24 cellular contexts compared by ENCODE assay signal in the genomic region with DNA sequence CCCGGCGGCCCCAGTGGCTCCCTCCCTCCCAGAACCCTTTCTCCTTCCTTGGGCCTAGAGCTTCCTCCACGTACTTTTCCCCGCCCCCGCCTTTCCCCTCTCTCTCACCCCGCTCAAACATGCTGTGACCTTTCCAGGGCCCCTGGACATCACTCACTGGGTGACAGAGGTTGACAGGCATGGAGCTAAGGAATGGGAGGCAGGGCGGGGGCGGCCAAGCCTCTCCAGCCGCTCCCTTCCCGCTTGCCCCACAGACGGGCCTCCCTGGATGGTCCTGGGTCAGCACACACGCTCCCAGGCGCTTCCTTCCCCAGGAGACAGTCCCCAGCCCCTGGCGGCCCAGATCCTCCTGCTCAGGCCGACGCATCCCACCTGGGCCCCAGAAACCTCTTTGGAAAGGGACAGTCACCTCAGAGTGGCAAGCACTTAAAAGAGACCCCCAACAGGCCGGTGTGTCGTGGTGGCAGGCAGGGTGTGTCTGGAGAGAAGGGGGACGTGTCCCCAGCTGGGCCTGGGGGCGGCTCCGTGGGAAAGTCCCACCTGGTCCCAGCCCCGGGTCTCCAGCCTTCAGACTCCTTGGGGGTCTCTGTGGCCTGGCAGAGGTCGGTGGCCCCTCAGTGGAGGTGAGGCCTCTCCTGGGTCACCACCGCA. TPM values are rescaled to one million over a fixed set of nuclear protein-coding genes. Genes with fewer than 3 reads are reported as not detected.
DNase-seq lines count a peak whose midpoint lies in the region; ATAC-seq, FAIRE-seq and TF ChIP-seq lines count a peak whose summit lies in the region.
"Had no signal": no experiment of that assay in that cellular context is flagged by ENCODE, and none has a peak within 500 bp of the region (broad histone marks: within the 10 kb centered on the region; RNA-seq: fewer than 3 reads in every experiment).

No MANE protein-coding gene starts in this region.

- WGBS in right cardiac atrium: 77% methylated on average over 11 of the region's 24 CpGs
- WGBS in pancreas, 2 donors: 72% methylated on average over 14 of the region's 24 CpGs; no CpG with 5 or more reads in 1 of the 2 donors

- H3K27me3 ChIP-seq in BE2C (no peaks in the 10 kb centered on the region), right cardiac atrium (ENCODE audit: control insufficient read depth, insufficient read depth) (no peaks in the 10 kb centered on the region), pancreas (no peaks in the 10 kb centered on the region)
- H3K27me3 ChIP-seq: stomach, uterus had no signal

- H3K4me1 Mint-ChIP-seq in WTC11: no peaks in the 10 kb centered on the region

- H3K4me3 ChIP-seq in BE2C (ENCODE audit: low read depth, low read length) (no peak overlapping the region), right cardiac atrium (ENCODE audit: low read length) (no peak overlapping the region), pancreas (no peak overlapping the region)
- H3K4me3 ChIP-seq: stomach, uterus had no signal

- H3K9me3 ChIP-seq in BE2C (no peaks in the 10 kb centered on the region), right cardiac atrium (ENCODE audit: control insufficient read depth, low read length) (no peaks in the 10 kb centered on the region), pancreas (no peaks in the 10 kb centered on the region)
- H3K9me3 ChIP-seq: stomach, uterus had no signal

- peak; percentile 12 for DNase-seq in BE2C
- no peak for DNase-seq in WTC11 (ENCODE audit: low spot score)
- DNase-seq in right cardiac atrium: peak in 2 of 3 donors; percentile 43
- peak in 4 of 6 donors; percentile 9 to 47 (median 27) for DNase-seq in pancreas
- no peak for DNase-seq in NCI-H1417 (lab: John Stamatoyannopoulos, UW)
- DNase-seq in iPS-NIHi7 (ENCODE audit: extremely low spot score): no peak
- no peak for DNase-seq in kidney glomerular epithelial cell (lab: John Stamatoyannopoulos, UW)
- no peak for DNase-seq in stimulated activated naive CD4-positive, alpha-beta T cell treated with Interleukin-2 at 50 U/mL for 16 hours (lab: John Stamatoyannopoulos, UW)
- DNase-seq: activated CD8-positive, alpha-beta T cell treated with anti-CD3 and anti-CD28 coated beads, Interleukin-2, amount 10 ng/mL, durations not matched to agents 7 days and 5 days; activated T-cell treated with anti-CD3 and anti-CD28 coated beads, Interleukin-2, amount 50 U/mL, for 48 hours; foreskin fibroblast; hypothalamus; NCI-H1417 treated with DMSO at 0.1 percent for 48 hours; NCI-H524; SHP77; stomach; uterus; WERI-Rb-1 had no signal

- no peak for TF ChIP-seq CTCF in BE2C (IDR thresholded peaks at IDR 0.05; ENCODE audit: low read depth, low read length)
- no peak for TF ChIP-seq CTCF in WTC11 (IDR thresholded peaks at IDR 0.05)
- TF ChIP-seq CTCF in pancreas (IDR thresholded peaks at IDR 0.05): no peak

- POLR2A ChIA-PET in WTC11 (lab: Charles Lee): no interaction called here

- FAIRE-seq in pancreas (lab: Jason Lieb, UNC): no peak
- FAIRE-seq: bronchial epithelial cell, GM12892 had no signal

- no peaks in the 10 kb centered on the region for H3K36me3 Mint-ChIP-seq in WTC11
- H3K36me3 Mint-ChIP-seq: CD8-positive, alpha-beta T cell had no signal

- intact Hi-C loops in right cardiac atrium (cut with DNase I) (no loop called here), pancreas (cut with DNase I) (no loop called here)

- no peaks in the 10 kb centered on the region for H3K9me3 Mint-ChIP-seq in WTC11
- H3K9me3 Mint-ChIP-seq: CD8-positive, alpha-beta T cell; T-helper 1 cell treated with Interleukin-12 subunit alpha and Interleukin-12 subunit beta and Interleukin-4 antibody, amounts not matched to agents 30 μg/mL and 1 μg/mL, for 36 hours had no signal

- ATAC-seq in WTC11: peak; percentile 44; the same call in 1 of the 2 replicates
- peak in 1 of 2 donors; percentile 31 for ATAC-seq in right cardiac atrium
- ATAC-seq in pancreas: peak in 3 of 4 donors; percentile 3 to 29 (median 6)
- ATAC-seq: activated CD8-positive, alpha-beta T cell treated with anti-CD3 and anti-CD28 coated beads, Interleukin-2, amount 10 ng/mL, durations not matched to agents 7 days and 5 days; CD8-positive, alpha-beta T cell; HCT116 had no signal

- no peaks in the 10 kb centered on the region for H3K36me3 ChIP-seq in BE2C
- no peaks in the 10 kb centered on the region for H3K36me3 ChIP-seq in pancreas
- H3K36me3 ChIP-seq: stomach, uterus, WERI-Rb-1 had no signal

- H3K4me3 Mint-ChIP-seq in WTC11: no peak overlapping the region
- H3K4me3 Mint-ChIP-seq: activated CD8-positive, alpha-beta T cell treated with anti-CD3 and anti-CD28 coated beads, Interleukin-2, amount 10 ng/mL, durations not matched to agents 7 days and 5 days; CD8-positive, alpha-beta T cell; T-helper 1 cell treated with Interleukin-12 subunit alpha and Interleukin-12 subunit beta and Interleukin-4 antibody, amounts not matched to agents 30 μg/mL and 1 μg/mL, for 36 hours had no signal

- no peak overlapping the region for H3K27ac Mint-ChIP-seq in WTC11
- H3K27ac Mint-ChIP-seq: activated CD8-positive, alpha-beta T cell treated with anti-CD3 and anti-CD28 coated beads, Interleukin-2, amount 10 ng/mL, durations not matched to agents 7 days and 5 days; CD8-positive, alpha-beta T cell; T-helper 1 cell treated with Interleukin-12 subunit alpha and Interleukin-12 subunit beta and Interleukin-4 antibody, amounts not matched to agents 30 μg/mL and 1 μg/mL, for 36 hours had no signal

- no peaks in the 10 kb centered on the region for H3K4me1 ChIP-seq in BE2C
- no peaks in the 10 kb centered on the region for H3K4me1 ChIP-seq in right cardiac atrium (ENCODE audit: control insufficient read depth, insufficient read depth, low read length)
- H3K4me1 ChIP-seq in pancreas: no peaks in the 10 kb centered on the region
- H3K4me1 ChIP-seq: stomach, uterus had no signal

- CTCF ChIA-PET in WTC11 (lab: Charles Lee): interaction anchor here (1.0 to 1.9 kb wide), 8 partner anchors 11 to 336 kb away, joined by 3 to 10 read pairs (median 4); no protein-coding TSS in a partner anchor

- H3K27me3 Mint-ChIP-seq in WTC11 (ENCODE audit: low read depth): no peaks in the 10 kb centered on the region

- H3K27ac ChIP-seq in right cardiac atrium (ENCODE audit: low read length): no peak overlapping the region
- no peak overlapping the region for H3K27ac ChIP-seq in pancreas
- H3K27ac ChIP-seq: epithelial cell of prostate, stomach, uterus, WERI-Rb-1 had no signal

TF ChIP-seq in WTC11, 78 proteins besides CTCF, POLR2A, EP300 and RAD21:
- TF ChIP-seq CBFB (CRISPR knock-in tag; IDR thresholded peaks at IDR 0.05; ENCODE audit: low read depth) (no peak), ELF4 (CRISPR knock-in tag; IDR thresholded peaks at IDR 0.05; ENCODE audit: low read depth) (no peak), GRHL2 (CRISPR knock-in tag; IDR thresholded peaks at IDR 0.05; ENCODE audit: insufficient replicate concordance, severe bottlenecking) (no peak)
- TF ChIP-seq, protein P1, sequence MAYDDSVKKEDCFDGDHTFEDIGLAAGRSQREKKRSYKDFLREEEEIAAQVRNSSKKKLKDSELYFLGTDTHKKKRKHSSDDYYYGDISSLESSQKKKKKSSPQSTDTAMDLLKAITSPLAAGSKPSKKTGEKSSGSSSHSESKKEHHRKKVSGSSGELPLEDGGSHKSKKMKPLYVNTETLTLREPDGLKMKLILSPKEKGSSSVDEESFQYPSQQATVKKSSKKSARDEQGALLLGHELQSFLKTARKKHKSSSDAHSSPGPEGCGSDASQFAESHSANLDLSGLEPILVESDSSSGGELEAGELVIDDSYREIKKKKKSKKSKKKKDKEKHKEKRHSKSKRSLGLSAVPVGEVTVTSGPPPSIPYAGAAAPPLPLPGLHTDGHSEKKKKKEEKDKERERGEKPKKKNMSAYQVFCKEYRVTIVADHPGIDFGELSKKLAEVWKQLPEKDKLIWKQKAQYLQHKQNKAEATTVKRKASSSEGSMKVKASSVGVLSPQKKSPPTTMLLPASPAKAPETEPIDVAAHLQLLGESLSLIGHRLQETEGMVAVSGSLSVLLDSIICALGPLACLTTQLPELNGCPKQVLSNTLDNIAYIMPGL (CRISPR knock-in tag; IDR thresholded peaks at IDR 0.05): no peak

RNA-seq across cellular contexts. Expression of gene H19, which starts 8.8 kb away (rescaled TPM):
- polyA plus RNA-seq in BE2C (2012; ENCODE audit: insufficient read depth, insufficient read length, low read depth): 76.7 TPM
- 9.8 to 12.7 TPM (median 11.7 TPM) in 3 replicates for total RNA-seq in WTC11 (2021)
- 100 to 1,000 TPM; 279 to 500 (median 401) TPM for total RNA-seq in right cardiac atrium
- 813 TPM for polyA plus RNA-seq in right cardiac atrium
- 100 to 1,000 TPM in 5 of 6 donors, 10 to 100 TPM in 1; 69.5 to 532 (median 190) TPM for total RNA-seq in pancreas
- 100 to 1,000 TPM; 809 to 814 TPM for polyA plus RNA-seq in pancreas
- total RNA-seq: activated CD8-positive, alpha-beta T cell treated with anti-CD3 and anti-CD28 coated beads, Interleukin-2, amount 10 ng/mL, durations not matched to agents 7 days and 5 days; CD8-positive, alpha-beta T cell had no signal

RNA-seq across cellular contexts. Expression of gene MRPL23, which starts 41.7 kb away (rescaled TPM):
- polyA plus RNA-seq in BE2C (2012; ENCODE audit: insufficient read depth, insufficient read length, low read depth): 155 TPM
- 59.4 to 73.0 TPM (median 61.0 TPM) in 3 replicates for total RNA-seq in WTC11 (2021)
- 100 to 1,000 TPM in 1 of 4 donors, 10 to 100 TPM in 3; 47.1 to 102 (median 74.8) TPM for total RNA-seq in right cardiac atrium
- 108 TPM for polyA plus RNA-seq in right cardiac atrium
- 10 to 100 TPM; 16.7 to 58.1 (median 31.5) TPM for total RNA-seq in pancreas
- polyA plus RNA-seq in pancreas: 10 to 100 TPM; 79.3 to 92.1 TPM

Comparison
In these comparisons a context has a peak if more than half of its experiments do, and no peak if none do; other contexts are left out.
1. DNase-seq: peak in BE2C (single experiment), right cardiac atrium (2 of 3) and pancreas (4 of 6); none in WTC11 (single experiment), NCI-H1417 (0 of 3), iPS-NIHi7 (single experiment), kidney glomerular epithelial cell (single experiment) and stimulated activated naive CD4-positive, alpha-beta T cell treated with Interleukin-2 at 50 U/mL for 16 hours (single experiment).